ENCODE assay signal across 10 cellular contexts in genomic region chr6:105484238-105485161, GRCh38.
DNase-seq lines count a peak whose midpoint lies in the region; ATAC-seq and TF ChIP-seq lines count a peak whose summit lies in the region.
"Had no signal": no experiment of that assay in that cellular context is flagged by ENCODE, and none has a peak within 500 bp of the region (broad histone marks: within the 10 kb centered on the region; RNA-seq: fewer than 3 reads in every experiment).

No MANE protein-coding gene starts in this region.

- H3K9me3 Mint-ChIP-seq in activated T-cell treated with anti-CD3 and anti-CD28 coated beads, Interleukin-2, amount 50 U/mL, for 72 hours = no peaks in the 10 kb centered on the region

- WGBS in lower leg skin, 2 donors = 38 to 41% methylated on average over 12 of the region's 12 CpGs

- H3K4me3 ChIP-seq in left ventricle myocardium inferior (peak overlapping the region; percentile 24), skin epidermis (no peak overlapping the region), lower leg skin (ENCODE audit: low read depth, poor library complexity, severe bottlenecking) (no peak overlapping the region)
- H3K4me3 ChIP-seq: SK-N-MC had no signal

- peak overlapping the region; percentile 92 for H3K27ac Mint-ChIP-seq in activated T-cell treated with anti-CD3 and anti-CD28 coated beads, Interleukin-2, amount 50 U/mL, for 72 hours

- peaks cover 50% of the 10 kb centered on the region for H3K4me1 ChIP-seq in left ventricle myocardium inferior

- H3K27ac ChIP-seq in left ventricle myocardium inferior (replicated peaks) = peak overlapping the region; percentile 7
- peak overlapping the region in 12 of 21 experiments; percentile 5 to 84 (median 42) for H3K27ac ChIP-seq in skin epidermis
- H3K27ac ChIP-seq: SK-N-MC had no signal

- H3K4me3 Mint-ChIP-seq in activated T-cell treated with anti-CD3 and anti-CD28 coated beads, Interleukin-2, amount 50 U/mL, for 72 hours = peak overlapping the region; percentile 3 to 80

- H3K36me3 Mint-ChIP-seq in activated T-cell treated with anti-CD3 and anti-CD28 coated beads, Interleukin-2, amount 50 U/mL, for 72 hours (ENCODE audit: insufficient read depth in 2 of 2) = no peaks in the 10 kb centered on the region

- intact Hi-C loops in left ventricle myocardium inferior (cut with micrococcal nuclease) = loop anchor here (10.0 kb wide), 2 partner anchors 250 to 740 kb away; no protein-coding TSS in a partner anchor
- intact Hi-C loops in lower leg skin (cut with DNase I; ENCODE audit: low total_unique reads) = no loop called here

- DNase-seq in DMS114 treated with DMSO at 0.1 percent for 48 hours (lab: John Stamatoyannopoulos, UW; ENCODE audit: unreplicated experiment) (peak; percentile 36), NCI-H2081 treated with DMSO at 0.1 percent for 48 hours (lab: John Stamatoyannopoulos, UW) (peak; percentile 16), left ventricle myocardium inferior (no peak), lower leg skin (ENCODE audit: low spot score in 2 of 2) (no peak)
- DNase-seq in activated T-cell treated with anti-CD3 and anti-CD28 coated beads, Interleukin-2, amount 50 U/mL, for 72 hours = peak in 1 of 2 donors; percentile 36
- DNase-seq: right cardiac atrium had no signal

- H3K4me1 Mint-ChIP-seq in activated T-cell treated with anti-CD3 and anti-CD28 coated beads, Interleukin-2, amount 50 U/mL, for 72 hours (ENCODE audit: low read depth) = peaks cover 28% of the 10 kb centered on the region

- peaks cover 14% of the 10 kb centered on the region for H3K27me3 Mint-ChIP-seq in activated T-cell treated with anti-CD3 and anti-CD28 coated beads, Interleukin-2, amount 50 U/mL, for 72 hours (ENCODE audit: low read depth)

- no peak for TF ChIP-seq POLR2A in lower leg skin (IDR thresholded peaks at IDR 0.05)

- H3K36me3 ChIP-seq in left ventricle myocardium inferior = no peaks in the 10 kb centered on the region

- ATAC-seq in GM21737 (IDR thresholded peaks at IDR 0.05; ENCODE audit: unreplicated experiment) = peak; percentile 50
- peak; percentile 79 to 84 for ATAC-seq in activated T-cell treated with anti-CD3 and anti-CD28 coated beads, Interleukin-2, amount 50 U/mL, for 72 hours (replicated peaks in 1 of 2)
- ATAC-seq in HG03025 (IDR thresholded peaks at IDR 0.05; ENCODE audit: low FRiP score, unreplicated experiment) = no peak

- TF ChIP-seq CTCF in left ventricle myocardium inferior (IDR thresholded peaks at IDR 0.05; ENCODE audit: borderline replicate concordance) (peak; percentile 98), lower leg skin (IDR thresholded peaks at IDR 0.05) (no peak)

- no peaks in the 10 kb centered on the region for H3K27me3 ChIP-seq in left ventricle myocardium inferior (ENCODE audit: low read depth)

- H3K9me3 ChIP-seq in left ventricle myocardium inferior (replicated peaks) = no peaks in the 10 kb centered on the region

Comparison
In these comparisons a context has a peak if more than half of its experiments do, and no peak if none do; other contexts are left out.
1. DNase-seq: peak in DMS114 treated with DMSO at 0.1 percent for 48 hours (single experiment) and NCI-H2081 treated with DMSO at 0.1 percent for 48 hours (single experiment); none in left ventricle myocardium inferior (single experiment) and lower leg skin (0 of 2).